In genomic region chr5:612498-613424, GRCh38 we compare ENCODE assay signal across 8 cellular contexts. TPM values are rescaled to one million over a fixed set of nuclear protein-coding genes. Genes with fewer than 3 reads are reported as not detected.
DNase-seq lines count a peak whose midpoint lies in the region; ATAC-seq and TF ChIP-seq lines count a peak whose summit lies in the region.

No MANE protein-coding gene starts in this region.

- ATAC-seq in GM19467 (IDR thresholded peaks at IDR 0.05; ENCODE audit: unreplicated experiment) (peak; percentile 18), HG03565 (IDR thresholded peaks at IDR 0.05; ENCODE audit: unreplicated experiment) (peak; percentile 22), foreskin keratinocyte (peak; percentile 33), omental fat pad (ENCODE audit: low FRiP score) (peak; percentile 24)

- H3K27ac Mint-ChIP-seq in Calu3 (ENCODE audit: unreplicated experiment) = peak overlapping the region; percentile 98

- TSS peak; percentile 33 for BruUV-seq in Calu3 (replicated peaks; lab: Mats Ljungman, UMichigan)

- H3K9me3 Mint-ChIP-seq in Calu3 (ENCODE audit: low read depth, unreplicated experiment) = peaks cover 2% of the 10 kb centered on the region

- H3K27ac ChIP-seq in foreskin keratinocyte = peak overlapping the region; percentile 66

- peaks cover 49% of the 10 kb centered on the region for H3K36me3 Mint-ChIP-seq in Calu3 (ENCODE audit: insufficient read depth, unreplicated experiment)

- no peaks in the 10 kb centered on the region for H3K27me3 ChIP-seq in foreskin keratinocyte

- H3K4me1 Mint-ChIP-seq in Calu3 (ENCODE audit: low read depth, unreplicated experiment) = peaks cover 41% of the 10 kb centered on the region

- CTCF ChIA-PET in Calu3 (lab: Charles Lee) = interaction anchor here (0.6 to 1.1 kb wide), 4 partner anchors 12 to 1178 kb away, joined by 3 to 5 read pairs (median 4); no protein-coding TSS in a partner anchor

- DNase-seq in Calu3 = peak; percentile 36
- DNase-seq in activated CD4-positive, alpha-beta T cell treated with anti-CD3 and anti-CD28 coated beads, Interleukin-2, amount 50 U/mL, for 1 hour = peak; percentile 13
- DNase-seq in foreskin keratinocyte = peak in 1 of 2 donors; percentile 27
- no peak for DNase-seq in omental fat pad (ENCODE audit: low spot score)
- no peak for DNase-seq in NCI-H2107 treated with DMSO at 0.1 percent for 48 hours (lab: John Stamatoyannopoulos, UW; ENCODE audit: unreplicated experiment)
- no peak for DNase-seq in NK-92 (lab: John Stamatoyannopoulos, UW; ENCODE audit: unreplicated experiment)

- peaks cover 9% of the 10 kb centered on the region for H3K27me3 Mint-ChIP-seq in Calu3 (ENCODE audit: unreplicated experiment)

- no peak for TF ChIP-seq CTCF in Calu3 (IDR thresholded peaks at IDR 0.05; ENCODE audit: unreplicated experiment)
- TF ChIP-seq CTCF in foreskin keratinocyte (conservative IDR thresholded peaks at IDR 0.05) = no peak
- no peak for TF ChIP-seq CTCF in omental fat pad (IDR thresholded peaks at IDR 0.05)

- H3K4me1 ChIP-seq in foreskin keratinocyte = peaks cover 6% of the 10 kb centered on the region

- H3K4me3 Mint-ChIP-seq in Calu3 (ENCODE audit: low read depth, unreplicated experiment) = peak overlapping the region; percentile 91

- intact Hi-C loops in Calu3 (cut with micrococcal nuclease; ENCODE audit: unreplicated experiment) = loop anchor here (10.0 kb wide), 1 partner anchor 168 kb away; the partner anchor contains the start of gene EXOC3

RNA-seq across cellular contexts. Expression of gene CEP72, which starts 0.6 kb away (rescaled TPM):
- 53.7 and 56.5 TPM in 2 replicates for total RNA-seq in Calu3 (2022)
- 11.2 and 11.5 TPM in 2 replicates for total RNA-seq in foreskin keratinocyte
- polyA plus RNA-seq in foreskin keratinocyte = 5.2 and 5.8 TPM in 2 replicates
- total RNA-seq in omental fat pad = 1 to 10 TPM; 1.1 to 2.0 (median 1.7) TPM

Comparison
In these comparisons a context has a peak if more than half of its experiments do, and no peak if none do; other contexts are left out.
1. DNase-seq: peak in Calu3 (single experiment) and activated CD4-positive, alpha-beta T cell treated with anti-CD3 and anti-CD28 coated beads, Interleukin-2, amount 50 U/mL, for 1 hour (single experiment); none in omental fat pad (single experiment), NCI-H2107 treated with DMSO at 0.1 percent for 48 hours (single experiment) and NK-92 (single experiment).
2. Peak in every context shown above with its lines, with median percentiles within 50 percentile points of each other: ATAC-seq.